ENCODE assay signal across 2 cellular contexts in the genomic region with DNA sequence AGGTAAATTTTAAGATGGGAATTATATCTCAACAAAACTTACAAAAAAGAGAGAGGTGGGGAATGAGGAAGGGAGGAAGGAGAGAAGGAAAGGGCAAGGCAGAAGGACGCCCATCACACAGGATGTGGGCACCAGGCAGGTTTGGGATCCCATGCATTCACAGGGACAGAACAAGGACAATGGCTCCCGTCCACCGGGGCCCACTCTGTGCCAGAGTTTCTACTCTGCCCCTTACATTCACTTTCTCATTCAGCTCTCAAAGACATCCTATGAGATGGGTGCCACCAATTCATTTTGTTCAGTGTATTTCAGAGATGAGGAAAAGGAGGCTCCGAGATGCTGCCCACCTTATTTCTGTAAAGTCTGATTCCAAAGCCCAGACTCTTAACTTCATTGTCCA.
A peak's percentile ranks its signal among the peaks of the same experiment; 100 is the strongest.
TF ChIP-seq lines count a peak whose summit lies in the region.

No MANE protein-coding gene starts in this region.

TF ChIP-seq in HepG2, 621 proteins besides CTCF, POLR2A, EP300 and RAD21:
- no peak for TF ChIP-seq NFE2 (CRISPR knock-in tag; IDR thresholded peaks at IDR 0.05)
- TF ChIP-seq, protein P1, sequence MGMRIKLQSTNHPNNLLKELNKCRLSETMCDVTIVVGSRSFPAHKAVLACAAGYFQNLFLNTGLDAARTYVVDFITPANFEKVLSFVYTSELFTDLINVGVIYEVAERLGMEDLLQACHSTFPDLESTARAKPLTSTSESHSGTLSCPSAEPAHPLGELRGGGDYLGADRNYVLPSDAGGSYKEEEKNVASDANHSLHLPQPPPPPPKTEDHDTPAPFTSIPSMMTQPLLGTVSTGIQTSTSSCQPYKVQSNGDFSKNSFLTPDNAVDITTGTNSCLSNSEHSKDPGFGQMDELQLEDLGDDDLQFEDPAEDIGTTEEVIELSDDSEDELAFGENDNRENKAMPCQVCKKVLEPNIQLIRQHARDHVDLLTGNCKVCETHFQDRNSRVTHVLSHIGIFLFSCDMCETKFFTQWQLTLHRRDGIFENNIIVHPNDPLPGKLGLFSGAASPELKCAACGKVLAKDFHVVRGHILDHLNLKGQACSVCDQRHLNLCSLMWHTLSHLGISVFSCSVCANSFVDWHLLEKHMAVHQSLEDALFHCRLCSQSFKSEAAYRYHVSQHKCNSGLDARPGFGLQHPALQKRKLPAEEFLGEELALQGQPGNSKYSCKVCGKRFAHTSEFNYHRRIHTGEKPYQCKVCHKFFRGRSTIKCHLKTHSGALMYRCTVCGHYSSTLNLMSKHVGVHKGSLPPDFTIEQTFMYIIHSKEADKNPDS (CRISPR knock-in tag; IDR thresholded peaks at IDR 0.05): no peak
- TF ChIP-seq ZFY (CRISPR knock-in tag; IDR thresholded peaks at IDR 0.05): no peak
- no peak for TF ChIP-seq MED1 (CRISPR knock-in tag; IDR thresholded peaks at IDR 0.05)
- no peak for TF ChIP-seq ATRX (CRISPR knock-in tag; IDR thresholded peaks at IDR 0.05; ENCODE audit: borderline replicate concordance)
- no peak for TF ChIP-seq SMC3 (IDR thresholded peaks at IDR 0.05; ENCODE audit: low read length)
- TF ChIP-seq, protein P2, sequence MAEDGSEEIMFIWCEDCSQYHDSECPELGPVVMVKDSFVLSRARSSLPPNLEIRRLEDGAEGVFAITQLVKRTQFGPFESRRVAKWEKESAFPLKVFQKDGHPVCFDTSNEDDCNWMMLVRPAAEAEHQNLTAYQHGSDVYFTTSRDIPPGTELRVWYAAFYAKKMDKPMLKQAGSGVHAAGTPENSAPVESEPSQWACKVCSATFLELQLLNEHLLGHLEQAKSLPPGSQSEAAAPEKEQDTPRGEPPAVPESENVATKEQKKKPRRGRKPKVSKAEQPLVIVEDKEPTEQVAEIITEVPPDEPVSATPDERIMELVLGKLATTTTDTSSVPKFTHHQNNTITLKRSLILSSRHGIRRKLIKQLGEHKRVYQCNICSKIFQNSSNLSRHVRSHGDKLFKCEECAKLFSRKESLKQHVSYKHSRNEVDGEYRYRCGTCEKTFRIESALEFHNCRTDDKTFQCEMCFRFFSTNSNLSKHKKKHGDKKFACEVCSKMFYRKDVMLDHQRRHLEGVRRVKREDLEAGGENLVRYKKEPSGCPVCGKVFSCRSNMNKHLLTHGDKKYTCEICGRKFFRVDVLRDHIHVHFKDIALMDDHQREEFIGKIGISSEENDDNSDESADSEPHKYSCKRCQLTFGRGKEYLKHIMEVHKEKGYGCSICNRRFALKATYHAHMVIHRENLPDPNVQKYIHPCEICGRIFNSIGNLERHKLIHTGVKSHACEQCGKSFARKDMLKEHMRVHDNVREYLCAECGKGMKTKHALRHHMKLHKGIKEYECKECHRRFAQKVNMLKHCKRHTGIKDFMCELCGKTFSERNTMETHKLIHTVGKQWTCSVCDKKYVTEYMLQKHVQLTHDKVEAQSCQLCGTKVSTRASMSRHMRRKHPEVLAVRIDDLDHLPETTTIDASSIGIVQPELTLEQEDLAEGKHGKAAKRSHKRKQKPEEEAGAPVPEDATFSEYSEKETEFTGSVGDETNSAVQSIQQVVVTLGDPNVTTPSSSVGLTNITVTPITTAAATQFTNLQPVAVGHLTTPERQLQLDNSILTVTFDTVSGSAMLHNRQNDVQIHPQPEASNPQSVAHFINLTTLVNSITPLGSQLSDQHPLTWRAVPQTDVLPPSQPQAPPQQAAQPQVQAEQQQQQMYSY (CRISPR knock-in tag; IDR thresholded peaks at IDR 0.05): peak; percentile 54; the same call in 1 of the 2 replicates
- TF ChIP-seq LCORL (IDR thresholded peaks at IDR 0.05): no peak
- no peak for TF ChIP-seq LCORL (CRISPR knock-in tag; IDR thresholded peaks at IDR 0.05)

TF ChIP-seq in IMR-90, 13 proteins besides CTCF, POLR2A, EP300 and RAD21:
- TF ChIP-seq MAFK (IDR thresholded peaks at IDR 0.05; ENCODE audit: low read depth, low read length) (no peak), NFE2L2 (IDR thresholded peaks at IDR 0.05; ENCODE audit: low read depth, low read length) (no peak), RCOR1 (IDR thresholded peaks at IDR 0.05; ENCODE audit: insufficient replicate concordance, low read length) (no peak), FOS (IDR thresholded peaks at IDR 0.05; ENCODE audit: low read depth, low read length) (no peak)
- TF ChIP-seq, protein P3, sequence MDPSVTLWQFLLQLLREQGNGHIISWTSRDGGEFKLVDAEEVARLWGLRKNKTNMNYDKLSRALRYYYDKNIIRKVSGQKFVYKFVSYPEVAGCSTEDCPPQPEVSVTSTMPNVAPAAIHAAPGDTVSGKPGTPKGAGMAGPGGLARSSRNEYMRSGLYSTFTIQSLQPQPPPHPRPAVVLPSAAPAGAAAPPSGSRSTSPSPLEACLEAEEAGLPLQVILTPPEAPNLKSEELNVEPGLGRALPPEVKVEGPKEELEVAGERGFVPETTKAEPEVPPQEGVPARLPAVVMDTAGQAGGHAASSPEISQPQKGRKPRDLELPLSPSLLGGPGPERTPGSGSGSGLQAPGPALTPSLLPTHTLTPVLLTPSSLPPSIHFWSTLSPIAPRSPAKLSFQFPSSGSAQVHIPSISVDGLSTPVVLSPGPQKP (IDR thresholded peaks at IDR 0.05; ENCODE audit: borderline replicate concordance, low read depth, low read length): no peak
